ENCODE assay signal across 14 cellular contexts in the genomic region with DNA sequence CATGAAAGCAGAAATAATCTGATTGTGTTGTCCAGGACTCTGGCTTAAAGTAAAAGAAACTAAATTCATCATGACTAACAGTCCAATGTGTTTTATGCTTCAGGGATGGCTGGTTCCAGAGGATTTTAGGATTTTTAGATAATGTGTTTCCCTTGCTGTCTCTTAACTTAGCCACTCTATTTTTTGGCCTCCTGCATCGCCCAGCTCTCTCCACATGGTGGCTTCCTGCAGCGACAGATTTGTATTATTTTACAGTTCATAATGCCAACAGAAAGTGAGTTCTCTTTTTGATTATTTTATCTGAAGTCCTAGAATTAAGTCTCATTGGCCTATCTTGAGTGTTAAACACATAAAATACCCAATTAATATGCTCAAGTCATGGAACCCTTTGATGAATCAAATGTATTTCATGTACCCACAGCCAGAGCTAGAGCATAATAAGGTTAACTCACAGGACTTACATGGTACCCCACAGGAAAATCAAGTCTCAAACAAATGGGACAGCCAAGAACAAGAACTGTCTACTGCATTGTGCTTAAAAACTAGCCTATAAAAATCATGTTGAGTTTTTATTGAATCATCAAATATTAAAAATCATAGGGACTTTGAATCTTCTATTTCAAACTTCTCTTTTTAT.
DNase-seq lines count a peak whose midpoint lies in the region; ATAC-seq and TF ChIP-seq lines count a peak whose summit lies in the region.
"Had no signal": no experiment of that assay in that cellular context is flagged by ENCODE, and none has a peak within 500 bp of the region (broad histone marks: within the 10 kb centered on the region; RNA-seq: fewer than 3 reads in every experiment).

No MANE protein-coding gene starts in this region.

- H3K4me1 ChIP-seq in esophagus squamous epithelium = no peaks in the 10 kb centered on the region

- no peaks in the 10 kb centered on the region for H3K9me3 ChIP-seq in esophagus squamous epithelium

- H3K4me3 Mint-ChIP-seq in progenitor cell of endocrine pancreas (ENCODE audit: low read depth) = no peak overlapping the region
- H3K4me3 Mint-ChIP-seq: activated CD8-positive, alpha-beta T cell treated with anti-CD3 and anti-CD28 coated beads, Interleukin-2, amount 10 ng/mL, durations not matched to agents 7 days and 5 days; natural killer cell treated with Interleukin-12 subunit alpha and Interleukin-12 subunit beta and Interleukin-15 and Interleukin-18, amount 100 ng/mL, for 72 hours had no signal

- H3K36me3 Mint-ChIP-seq in progenitor cell of endocrine pancreas (ENCODE audit: insufficient read depth) = no peaks in the 10 kb centered on the region
- H3K36me3 Mint-ChIP-seq: natural killer cell treated with Interleukin-12 subunit alpha and Interleukin-12 subunit beta and Interleukin-15 and Interleukin-18, amount 100 ng/mL, for 72 hours had no signal

- intact Hi-C loops in esophagus squamous epithelium (cut with DNase I) = no loop called here

- H3K27me3 ChIP-seq in esophagus squamous epithelium = no peaks in the 10 kb centered on the region

- TF ChIP-seq CTCF in esophagus squamous epithelium (IDR thresholded peaks at IDR 0.05) = peak in 5 of 6 experiments; percentile 30 to 64 (median 37)
- TF ChIP-seq CTCF in progenitor cell of endocrine pancreas (IDR thresholded peaks at IDR 0.05; ENCODE audit: unreplicated experiment) = peak; percentile 53

- H3K4me3 ChIP-seq in esophagus squamous epithelium = no peak overlapping the region

- DNase-seq in SIG-M5 treated with dmso at 0.1 percent for 504 hours (lab: John Stamatoyannopoulos, UW; ENCODE audit: unreplicated experiment) (peak; percentile 14), SIG-M5 (lab: John Stamatoyannopoulos, UW) (no peak), OCI-M1 (lab: John Stamatoyannopoulos, UW) (peak; percentile 55), esophagus squamous epithelium (lab: John Stamatoyannopoulos, UW) (no peak), progenitor cell of endocrine pancreas (ENCODE audit: low spot score, unreplicated experiment) (no peak)
- DNase-seq: activated CD8-positive, alpha-beta T cell treated with anti-CD3 and anti-CD28 coated beads, Interleukin-2, amount 10 ng/mL, durations not matched to agents 7 days and 5 days; GOT3; NCI-H2081; small intestine; T1000 had no signal

- peaks cover 6% of the 10 kb centered on the region for H3K4me1 Mint-ChIP-seq in progenitor cell of endocrine pancreas (ENCODE audit: low read depth)

- no peaks in the 10 kb centered on the region for H3K36me3 ChIP-seq in esophagus squamous epithelium

- 34 to 37% methylated on average over 2 of the region's 2 CpGs for WGBS in esophagus squamous epithelium, 2 donors

- H3K27ac Mint-ChIP-seq in progenitor cell of endocrine pancreas = no peak overlapping the region
- H3K27ac Mint-ChIP-seq: activated CD8-positive, alpha-beta T cell treated with anti-CD3 and anti-CD28 coated beads, Interleukin-2, amount 10 ng/mL, durations not matched to agents 7 days and 5 days; natural killer cell treated with Interleukin-12 subunit alpha and Interleukin-12 subunit beta and Interleukin-15 and Interleukin-18, amount 100 ng/mL, for 72 hours had no signal

- no peaks in the 10 kb centered on the region for H3K9me3 Mint-ChIP-seq in progenitor cell of endocrine pancreas (ENCODE audit: low read depth)

- ATAC-seq in GM21515 (IDR thresholded peaks at IDR 0.05; ENCODE audit: unreplicated experiment) (no peak), GM21423 (IDR thresholded peaks at IDR 0.05; ENCODE audit: unreplicated experiment) (no peak), HG02981 (IDR thresholded peaks at IDR 0.05; ENCODE audit: unreplicated experiment) (no peak)
- ATAC-seq: activated CD8-positive, alpha-beta T cell treated with anti-CD3 and anti-CD28 coated beads, Interleukin-2, amount 10 ng/mL, durations not matched to agents 7 days and 5 days; natural killer cell treated with Interleukin-12 subunit alpha and Interleukin-12 subunit beta and Interleukin-15 and Interleukin-18, amount 100 ng/mL, for 72 hours had no signal

- no peak for TF ChIP-seq POLR2A in esophagus squamous epithelium (IDR thresholded peaks at IDR 0.05)

- H3K27me3 Mint-ChIP-seq in progenitor cell of endocrine pancreas = no peaks in the 10 kb centered on the region
- H3K27me3 Mint-ChIP-seq: natural killer cell treated with Interleukin-12 subunit alpha and Interleukin-12 subunit beta and Interleukin-15 and Interleukin-18, amount 100 ng/mL, for 72 hours had no signal

- no peak overlapping the region for H3K27ac ChIP-seq in esophagus squamous epithelium

Comparison
In these comparisons a context has a peak if more than half of its experiments do, and no peak if none do; other contexts are left out.
1. DNase-seq: peak in SIG-M5 treated with dmso at 0.1 percent for 504 hours (single experiment) and OCI-M1 (single experiment); none in SIG-M5 (single experiment), esophagus squamous epithelium (single experiment) and progenitor cell of endocrine pancreas (single experiment).